ENCODE assay signal across 30 cellular contexts in the genomic region with DNA sequence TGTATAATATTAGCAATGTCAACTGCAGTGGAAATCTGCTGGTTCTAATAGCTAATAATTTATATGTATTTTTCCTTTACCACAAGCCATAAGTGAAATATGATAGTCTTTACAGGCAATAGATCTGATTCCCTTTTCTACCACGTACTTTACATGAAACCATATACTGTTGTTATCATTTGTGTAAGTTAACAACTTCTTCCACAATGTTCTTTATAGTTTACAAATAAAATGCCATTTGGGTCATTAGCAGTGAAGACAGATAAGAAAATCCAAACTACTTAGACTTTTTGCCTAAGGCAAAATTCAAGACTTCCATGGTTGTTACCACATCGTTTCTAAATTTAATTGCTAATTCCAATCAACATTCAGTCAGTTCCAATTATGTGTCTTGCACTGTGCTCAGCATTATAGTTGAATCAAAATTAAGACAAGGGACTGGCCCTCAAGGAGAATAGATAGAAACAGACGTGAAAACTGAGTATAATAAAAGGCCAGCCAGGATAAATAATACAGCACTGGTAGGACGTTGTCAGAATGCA.
"Had no signal": no experiment of that assay in that cellular context is flagged by ENCODE, and none has a peak within 500 bp of the region (broad histone marks: within the 10 kb centered on the region; RNA-seq: fewer than 3 reads in every experiment).

No MANE protein-coding gene starts in this region.

- H3K4me3 ChIP-seq: body of pancreas, esophagus muscularis mucosa had no signal

- H3K9me3 ChIP-seq: body of pancreas, esophagus muscularis mucosa had no signal

- H3K9me3 Mint-ChIP-seq: activated B cell treated with CpG ODN at 0.5 μM for 24 hours; activated CD8-positive, alpha-beta T cell treated with anti-CD3 and anti-CD28 coated beads for 36 hours; activated T-cell treated with anti-CD3 and anti-CD28 coated beads, Interleukin-2, amount 50 U/mL, for 4 hours; activated T-helper 17 cell treated with anti-CD3 and anti-CD28 coated beads, Interleukin-2, amount 50 U/mL, for 72 hours; effector memory CD8-positive, alpha-beta T cell; T-helper 2 cell treated with Interferon-gamma antibody and Interleukin-4, amounts not matched to agents 5 μg/mL and 100 μg/mL, for 36 hours had no signal

- H3K4me1 Mint-ChIP-seq: activated B cell treated with CpG ODN at 0.5 μM for 24 hours; activated T-helper 17 cell treated with anti-CD3 and anti-CD28 coated beads, Interleukin-2, amount 50 U/mL, for 72 hours; T-helper 17 cell had no signal

- H3K4me3 Mint-ChIP-seq: activated B cell treated with CpG ODN at 0.5 μM for 24 hours; activated CD8-positive, alpha-beta T cell treated with anti-CD3 and anti-CD28 coated beads for 36 hours; activated naive CD8-positive, alpha-beta T cell; activated T-cell treated with anti-CD3 and anti-CD28 coated beads, Interleukin-2, amount 50 U/mL, for 4 hours; activated T-helper 17 cell treated with anti-CD3 and anti-CD28 coated beads, Interleukin-2, amount 50 U/mL, for 72 hours; effector memory CD8-positive, alpha-beta T cell; T-helper 17 cell; T-helper 2 cell treated with Interferon-gamma antibody and Interleukin-4, amounts not matched to agents 5 μg/mL and 100 μg/mL, for 36 hours had no signal

- H3K27ac ChIP-seq: body of pancreas, esophagus muscularis mucosa, WERI-Rb-1 had no signal

- H3K27me3 Mint-ChIP-seq: activated CD8-positive, alpha-beta T cell treated with anti-CD3 and anti-CD28 coated beads for 36 hours; activated naive CD8-positive, alpha-beta T cell; activated T-helper 17 cell treated with anti-CD3 and anti-CD28 coated beads, Interleukin-2, amount 50 U/mL, for 72 hours; effector memory CD8-positive, alpha-beta T cell had no signal

- H3K36me3 Mint-ChIP-seq: activated naive CD8-positive, alpha-beta T cell had no signal

- DNase-seq: activated B cell treated with CpG ODN at 0.5 μM for 24 hours; activated CD4-positive, alpha-beta T cell treated with anti-CD3 and anti-CD28 coated beads for 48 hours; activated CD4-positive, alpha-beta T cell treated with anti-CD3 and anti-CD28 coated beads, Interleukin-2, amount 50 U/mL, for 1 hour; activated CD4-positive, alpha-beta T cell treated with anti-CD3 and anti-CD28 coated beads, Interleukin-2, amount 50 U/mL, for 48 hours; activated CD8-positive, alpha-beta memory T cell treated with anti-CD3 and anti-CD28 coated beads for 24 hours; activated CD8-positive, alpha-beta T cell treated with anti-CD3 and anti-CD28 coated beads for 36 hours; activated effector memory CD4-positive, alpha-beta T cell treated with Interleukin-2 at 50 U/mL for 16 hours; activated gamma-delta T cell treated with Interleukin-2 at 50 U/mL for 16 hours; activated naive CD4-positive, alpha-beta T cell treated with anti-CD3 and anti-CD28 coated beads, Interleukin-2, amount 50 U/mL, for 16 hours; activated naive CD4-positive, alpha-beta T cell treated with Interleukin-2 at 50 U/mL for 16 hours; activated T-cell treated with anti-CD3 and anti-CD28 coated beads, Interleukin-2, amount 50 U/mL, for 4 hours; amniotic stem cell; anterior cingulate cortex; body of pancreas; caudate nucleus; cortex of kidney; dermis blood vessel endothelial cell; effector CD4-positive, alpha-beta T cell; effector memory CD8-positive, alpha-beta T cell; erythroblast; foreskin fibroblast; head of caudate nucleus; T-helper 17 cell; T1000; WERI-Rb-1 had no signal

- H3K27me3 ChIP-seq: body of pancreas, esophagus muscularis mucosa had no signal

- H3K27ac Mint-ChIP-seq: activated B cell treated with CpG ODN at 0.5 μM for 24 hours; activated CD8-positive, alpha-beta T cell treated with anti-CD3 and anti-CD28 coated beads for 36 hours; activated naive CD8-positive, alpha-beta T cell; activated T-helper 17 cell treated with anti-CD3 and anti-CD28 coated beads, Interleukin-2, amount 50 U/mL, for 72 hours; effector memory CD8-positive, alpha-beta T cell; T-helper 17 cell; T-helper 2 cell treated with Interferon-gamma antibody and Interleukin-4, amounts not matched to agents 5 μg/mL and 100 μg/mL, for 36 hours had no signal

- ATAC-seq: activated CD4-positive, CD25-positive, alpha-beta regulatory T cell treated with anti-CD3 and anti-CD28 coated beads, Interleukin-2, amount 50 U/mL, for 24 hours; activated CD8-positive, alpha-beta T cell treated with anti-CD3 and anti-CD28 coated beads for 36 hours; activated T-cell treated with anti-CD3 and anti-CD28 coated beads, Interleukin-2, amount 50 U/mL, for 4 hours; activated T-helper 17 cell treated with anti-CD3 and anti-CD28 coated beads, Interleukin-2, amount 50 U/mL, for 72 hours; body of pancreas; effector memory CD8-positive, alpha-beta T cell; T-helper 17 cell had no signal

- H3K36me3 ChIP-seq: esophagus muscularis mucosa, WERI-Rb-1 had no signal
